Comparison of ENCODE assay signal across 23 cellular contexts in genomic region chrX:154988719-154989118, GRCh38.
"Had no signal": no experiment of that assay in that cellular context is flagged by ENCODE, and none has a peak within 500 bp of the region (broad histone marks: within the 10 kb centered on the region; RNA-seq: fewer than 3 reads in every experiment).

No MANE protein-coding gene starts in this region.

- H3K27ac ChIP-seq: breast epithelium, PC-9 had no signal

- H3K27me3 ChIP-seq: adrenal gland, breast epithelium had no signal

- H3K4me3 ChIP-seq: adrenal gland, breast epithelium, PC-9 had no signal

- H3K36me3 ChIP-seq: adrenal gland, breast epithelium had no signal

- H3K9me3 ChIP-seq: adrenal gland, breast epithelium had no signal

- H3K4me1 ChIP-seq: breast epithelium had no signal

- DNase-seq: activated CD4-positive, alpha-beta memory T cell treated with anti-CD3 and anti-CD28 coated beads, Interleukin-2, amount 10 ng/mL, durations not matched to agents 7 days and 5 days; activated CD4-positive, alpha-beta T cell treated with anti-CD3 and anti-CD28 coated beads, Interleukin-2, amount 50 U/mL, for 1 hour; activated CD4-positive, CD25-positive, alpha-beta regulatory T cell; activated gamma-delta T cell treated with Interleukin-2 at 50 U/mL for 16 hours; activated naive CD4-positive, alpha-beta T cell treated with anti-CD3 and anti-CD28 coated beads, Interleukin-2, amount 10 ng/mL, durations not matched to agents 7 days and 5 days; activated naive CD8-positive, alpha-beta T cell treated with anti-CD3 and anti-CD28 coated beads, Interleukin-2, amount 10 ng/mL, durations not matched to agents 7 days and 5 days; activated T-cell treated with anti-CD3 and anti-CD28 coated beads for 4 hours; activated T-cell treated with anti-CD3 and anti-CD28 coated beads, Interleukin-2, amount 50 U/mL, for 48 hours; adrenal gland; anterior cingulate cortex; caudate nucleus; KG1; NCI-H1092; NCI-H1417; NCI-H1694 treated with DMSO at 0.1 percent for 48 hours; NCI-H2029 treated with DMSO at 0.1 percent for 48 hours; NCI-H446; NCI-H524; PC-9; SHP77 treated with DMSO at 0.1 percent for 48 hours; T-helper 2 cell; T1000 had no signal
